Comparison of ENCODE assay signal across 8 cellular contexts in the genomic region with DNA sequence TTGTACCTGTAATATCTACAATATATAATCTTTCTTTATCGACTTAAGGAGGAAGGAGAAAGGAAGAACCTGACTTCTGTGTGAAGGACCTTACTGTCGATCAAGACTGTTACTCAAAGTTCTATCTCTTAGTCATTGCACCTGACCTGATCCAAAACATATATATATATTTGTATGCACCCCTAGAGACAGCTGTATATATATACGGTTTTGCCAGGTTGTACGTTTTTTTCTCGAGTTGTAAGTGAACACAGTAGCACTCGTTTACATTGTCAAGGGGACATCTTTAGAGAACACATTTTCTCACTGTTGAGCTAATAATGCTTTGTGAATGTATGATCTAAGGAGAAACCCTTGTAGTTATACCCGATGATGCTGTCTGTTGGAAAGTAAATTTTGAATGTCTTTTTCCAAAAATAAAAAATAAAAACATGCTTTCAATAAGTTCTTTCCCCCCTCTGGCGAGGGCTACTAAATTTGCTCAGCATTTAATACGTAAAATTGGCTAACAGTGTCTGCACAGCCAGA. TPM values are rescaled to one million over a fixed set of nuclear protein-coding genes. Genes with fewer than 3 reads are reported as not detected.
DNase-seq lines count a peak whose midpoint lies in the region; ATAC-seq and TF ChIP-seq lines count a peak whose summit lies in the region.

No MANE protein-coding gene starts in this region.

- H3K9ac ChIP-seq in HCT116 (ENCODE audit: low read length) (peak overlapping the region; percentile 80), iPS-18a (ENCODE audit: low read length) (peak overlapping the region; percentile 28)

- RAD21 ChIA-PET in HCT116 (lab: Charles Lee; ENCODE audit: low non-redundant PET in 1 of 2, low total read pairs in 2 of 2, uncharacterized antibody in 2 of 2, unreplicated experiment in 2 of 2) = interaction anchor here in 1 of 2 experiments (1.6 kb wide), 1 partner anchor 63 kb away, joined by 5 read pairs; the partner anchor contains the start of gene MDM2

- POLR2A ChIA-PET in HCT116 (lab: Charles Lee) = interaction anchor here (1.3 to 1.5 kb wide), 2 partner anchors 59 to 63 kb away, joined by 3 to 4 read pairs; partner anchors contain the start of gene NUP107

- ATAC-seq in HCT116 (no peak), HG02571 (IDR thresholded peaks at IDR 0.05; ENCODE audit: unreplicated experiment) (no peak), HG02610 (IDR thresholded peaks at IDR 0.05; ENCODE audit: unreplicated experiment) (no peak)

- CTCF ChIA-PET in HCT116 (lab: Charles Lee) = interaction anchor here (1.1 kb wide), 1 partner anchor 62 kb away, joined by 3 read pairs; the partner anchor contains the start of gene MDM2

- intact Hi-C loops in HCT116 (cut with micrococcal nuclease) = loop anchor here (10.0 kb wide), 1 partner anchor 391 kb away; no protein-coding TSS in a partner anchor

- TF ChIP-seq POLR2A in HCT116 (IDR thresholded peaks at IDR 0.05; ENCODE audit: borderline replicate concordance, extremely low read depth, insufficient read depth, insufficient read length) = no peak

- H3K27ac ChIP-seq in HCT116 (ENCODE audit: low read depth, low read length) (peak overlapping the region; percentile 65), iPS-18a (ENCODE audit: low read length) (no peak overlapping the region), substantia nigra (ENCODE audit: low read depth, low read length, poor library complexity, severe bottlenecking) (peak overlapping the region; percentile 88)

- peaks cover 12% of the 10 kb centered on the region for H3K79me2 ChIP-seq in HCT116 (ENCODE audit: insufficient read depth, low read length)

- TF ChIP-seq CTCF in AG10803 (conservative IDR thresholded peaks at IDR 0.05; ENCODE audit: low read length) (no peak), HCT116 (IDR thresholded peaks at IDR 0.05 in 2 of 3, conservative IDR thresholded peaks at IDR 0.05 in 1 of 3; ENCODE audit: borderline replicate concordance in 1 of 3, insufficient read depth in 1 of 3, low read depth in 2 of 3, low read length in 2 of 3) (no peak), WI38 (IDR thresholded peaks at IDR 0.05; ENCODE audit: low read depth, low read length) (no peak)

- H2AFZ ChIP-seq in HCT116 (ENCODE audit: low read depth, low read length, poor library complexity, severe bottlenecking) = peak overlapping the region; percentile 79

- H4K20me1 ChIP-seq in HCT116 (ENCODE audit: insufficient read depth) = no peaks in the 10 kb centered on the region

- no TSS peak for BruUV-seq in HCT116 (replicated peaks; lab: Mats Ljungman, UMichigan)

- no peak for DNase-seq in AG10803 (ENCODE audit: low read depth)
- DNase-seq in HCT116 (ENCODE audit: low read depth, low spot score) = no peak
- no peak for DNase-seq in substantia nigra (lab: John Stamatoyannopoulos, UW)
- no peak for DNase-seq in NCI-H345 (lab: John Stamatoyannopoulos, UW)

- H3K9me3 ChIP-seq in HCT116 (ENCODE audit: control insufficient read depth in 1 of 2, insufficient read depth in 1 of 2, low read depth in 1 of 2, low read length in 2 of 2) (no peaks in the 10 kb centered on the region), iPS-18a (ENCODE audit: control insufficient read depth, low read depth, low read length) (no peaks in the 10 kb centered on the region)

- TF ChIP-seq RAD21 in HCT116 (IDR thresholded peaks at IDR 0.05; ENCODE audit: low read depth) = no peak

- H3K4me2 ChIP-seq in HCT116 (ENCODE audit: low read length) = peak overlapping the region; percentile 85

- peaks cover 0 to 11% of the 10 kb centered on the region in 2 experiments; a peak in 1 of 4 replicates for H3K4me1 ChIP-seq in HCT116 (ENCODE audit: control insufficient read depth in 1 of 2, insufficient read depth in 2 of 2, low read length in 2 of 2)
- peaks cover 5% of the 10 kb centered on the region for H3K4me1 ChIP-seq in iPS-18a (ENCODE audit: control insufficient read depth, low read depth, low read length)

- H3K27me3 ChIP-seq in HCT116 (ENCODE audit: insufficient read depth, low read length) = no peaks in the 10 kb centered on the region
- H3K27me3 ChIP-seq in iPS-18a (ENCODE audit: control insufficient read depth, insufficient read depth, low read length) = no peaks in the 10 kb centered on the region

- H3K9me2 ChIP-seq in HCT116 (ENCODE audit: insufficient read depth) = no peaks in the 10 kb centered on the region

- H3K4me3 ChIP-seq in AG10803 (ENCODE audit: low read length) (peak overlapping the region; percentile 89), HCT116 (replicated peaks in 1 of 2; ENCODE audit: low read depth in 1 of 2, low read length in 2 of 2) (peak overlapping the region; percentile 68 to 87), WI38 (ENCODE audit: low read depth, low read length) (peak overlapping the region; percentile 85), iPS-18a (ENCODE audit: low read length) (peak overlapping the region; percentile 79)

- H3K36me3 ChIP-seq in HCT116 (ENCODE audit: control insufficient read depth in 1 of 2, insufficient read depth in 2 of 2, low read length in 2 of 2) (peaks cover 7 to 16% of the 10 kb centered on the region in 2 experiments; a peak in 2 of 4 replicates), iPS-18a (ENCODE audit: control insufficient read depth, low read depth, low read length) (peaks cover 41% of the 10 kb centered on the region)

TF ChIP-seq in HCT116, 20 proteins besides CTCF, POLR2A, EP300 and RAD21:
- TF ChIP-seq SIN3A (IDR thresholded peaks at IDR 0.05; ENCODE audit: low read depth) (no peak), SRF (IDR thresholded peaks at IDR 0.05; ENCODE audit: low read depth) (no peak), EZH2phosphoT487 (IDR thresholded peaks at IDR 0.05; ENCODE audit: borderline replicate concordance) (no peak), ZNF274 (IDR thresholded peaks at IDR 0.05; ENCODE audit: low read depth, low read length) (no peak), YY1 (IDR thresholded peaks at IDR 0.05; ENCODE audit: extremely low read depth, insufficient replicate concordance, low read depth, low read length) (no peak), SP1 (IDR thresholded peaks at IDR 0.05; ENCODE audit: low read depth) (no peak), EGR1 (IDR thresholded peaks at IDR 0.05; ENCODE audit: low read depth) (no peak), FOSL1 (IDR thresholded peaks at IDR 0.05; ENCODE audit: low read depth) (no peak), CEBPB (IDR thresholded peaks at IDR 0.05; ENCODE audit: low read depth) (no peak), ZBTB33 (IDR thresholded peaks at IDR 0.05; ENCODE audit: extremely low read depth, insufficient replicate concordance, low read length) (no peak), CBX3 (IDR thresholded peaks at IDR 0.05; ENCODE audit: low read depth) (no peak), EZH2 (IDR thresholded peaks at IDR 0.05) (no peak)
- TF ChIP-seq, protein P1, sequence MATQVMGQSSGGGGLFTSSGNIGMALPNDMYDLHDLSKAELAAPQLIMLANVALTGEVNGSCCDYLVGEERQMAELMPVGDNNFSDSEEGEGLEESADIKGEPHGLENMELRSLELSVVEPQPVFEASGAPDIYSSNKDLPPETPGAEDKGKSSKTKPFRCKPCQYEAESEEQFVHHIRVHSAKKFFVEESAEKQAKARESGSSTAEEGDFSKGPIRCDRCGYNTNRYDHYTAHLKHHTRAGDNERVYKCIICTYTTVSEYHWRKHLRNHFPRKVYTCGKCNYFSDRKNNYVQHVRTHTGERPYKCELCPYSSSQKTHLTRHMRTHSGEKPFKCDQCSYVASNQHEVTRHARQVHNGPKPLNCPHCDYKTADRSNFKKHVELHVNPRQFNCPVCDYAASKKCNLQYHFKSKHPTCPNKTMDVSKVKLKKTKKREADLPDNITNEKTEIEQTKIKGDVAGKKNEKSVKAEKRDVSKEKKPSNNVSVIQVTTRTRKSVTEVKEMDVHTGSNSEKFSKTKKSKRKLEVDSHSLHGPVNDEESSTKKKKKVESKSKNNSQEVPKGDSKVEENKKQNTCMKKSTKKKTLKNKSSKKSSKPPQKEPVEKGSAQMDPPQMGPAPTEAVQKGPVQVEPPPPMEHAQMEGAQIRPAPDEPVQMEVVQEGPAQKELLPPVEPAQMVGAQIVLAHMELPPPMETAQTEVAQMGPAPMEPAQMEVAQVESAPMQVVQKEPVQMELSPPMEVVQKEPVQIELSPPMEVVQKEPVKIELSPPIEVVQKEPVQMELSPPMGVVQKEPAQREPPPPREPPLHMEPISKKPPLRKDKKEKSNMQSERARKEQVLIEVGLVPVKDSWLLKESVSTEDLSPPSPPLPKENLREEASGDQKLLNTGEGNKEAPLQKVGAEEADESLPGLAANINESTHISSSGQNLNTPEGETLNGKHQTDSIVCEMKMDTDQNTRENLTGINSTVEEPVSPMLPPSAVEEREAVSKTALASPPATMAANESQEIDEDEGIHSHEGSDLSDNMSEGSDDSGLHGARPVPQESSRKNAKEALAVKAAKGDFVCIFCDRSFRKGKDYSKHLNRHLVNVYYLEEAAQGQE (IDR thresholded peaks at IDR 0.05; ENCODE audit: low read depth) = no peak

RNA-seq across cellular contexts. Expression of gene SLC35E3, which starts 0.5 kb away (rescaled TPM):
- 4.9 TPM for total RNA-seq in HCT116 (2021; ENCODE audit: unreplicated experiment)
- 2.7 and 3.8 TPM in 2 replicates for polyA plus RNA-seq in HCT116 (2012)

RNA-seq across cellular contexts. Expression of gene NUP107, which starts 58.7 kb away (rescaled TPM):
- total RNA-seq in HCT116 (2021; ENCODE audit: unreplicated experiment) = 99.0 TPM
- 26.6 and 42.1 TPM in 2 replicates for polyA plus RNA-seq in HCT116 (2012)
